9 cellular contexts compared by ENCODE assay signal in genomic region chr20:12961725-12962124, GRCh38. TPM values are rescaled to one million over a fixed set of nuclear protein-coding genes. Genes with fewer than 3 reads are reported as not detected.
"Had no signal": no experiment of that assay in that cellular context is flagged by ENCODE, and none has a peak within 500 bp of the region (broad histone marks: within the 10 kb centered on the region; RNA-seq: fewer than 3 reads in every experiment).

No MANE protein-coding gene starts in this region.

- DNase-seq: GM23248, GOT3, H7, HFFc6 had no signal

- H3K27ac ChIP-seq: GM23248, HL-60 had no signal

- H3K9me3 ChIP-seq: HAP-1 had no signal

- H3K4me3 ChIP-seq: GM23248, HAP-1, K562 had no signal

- ATAC-seq: HCT116, HepG2, K562 had no signal

- FAIRE-seq: HepG2, K562 had no signal

RNA-seq across cellular contexts. Expression of gene SPTLC3, which starts 47.0 kb away (rescaled TPM):
- total RNA-seq: HFFc6, K562 had no signal
- polyA plus RNA-seq: K562 had no signal
